1 cellular context compared by ENCODE assay signal in the genomic region with DNA sequence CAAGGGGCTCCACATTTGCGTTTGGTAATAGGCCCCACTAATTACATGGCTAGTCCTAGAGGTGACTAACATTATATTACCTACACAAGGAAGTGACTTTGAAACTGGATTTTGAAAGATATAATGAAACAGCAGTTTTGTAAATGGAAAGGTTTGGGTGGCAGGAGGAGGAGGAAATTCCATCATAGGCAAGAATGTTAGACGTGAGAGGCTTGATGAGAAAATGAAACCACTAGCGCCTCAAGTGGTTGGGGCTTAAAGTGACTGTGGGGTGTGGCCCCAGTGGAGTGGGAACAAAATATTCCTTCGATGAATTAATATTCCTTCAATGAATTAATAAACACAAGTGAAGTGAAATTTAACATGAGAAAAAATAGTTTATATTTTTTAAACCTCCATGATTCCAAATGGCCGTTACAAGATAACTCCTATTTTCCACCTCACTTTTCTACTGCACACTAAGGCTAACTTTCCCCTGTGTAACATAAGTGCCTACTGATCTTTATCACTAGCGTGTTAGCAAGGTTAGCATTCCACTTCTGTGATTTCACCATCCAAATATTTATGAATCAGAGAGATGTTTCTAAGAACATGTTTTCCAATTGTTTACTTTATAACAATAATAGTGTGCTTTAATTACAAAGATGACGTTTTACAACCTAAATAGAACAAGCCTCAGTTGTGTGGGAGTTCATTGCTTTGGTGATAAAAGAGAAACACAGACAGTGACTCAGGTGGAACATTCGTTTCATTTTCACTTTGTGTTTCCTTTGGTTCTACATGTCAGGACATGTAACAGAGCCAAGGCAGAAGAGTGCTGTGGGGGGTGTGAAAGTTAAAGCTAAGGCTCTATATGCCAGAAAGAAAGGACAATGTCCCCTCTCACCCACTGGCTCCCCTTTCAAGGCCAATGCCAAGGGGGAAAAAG.
TF ChIP-seq lines count a peak whose summit lies in the region.

No MANE protein-coding gene starts in this region.

TF ChIP-seq in GM12878, 131 proteins besides CTCF, POLR2A, EP300 and RAD21 (continued from another document and continues in another):
- TF ChIP-seq, protein P1, sequence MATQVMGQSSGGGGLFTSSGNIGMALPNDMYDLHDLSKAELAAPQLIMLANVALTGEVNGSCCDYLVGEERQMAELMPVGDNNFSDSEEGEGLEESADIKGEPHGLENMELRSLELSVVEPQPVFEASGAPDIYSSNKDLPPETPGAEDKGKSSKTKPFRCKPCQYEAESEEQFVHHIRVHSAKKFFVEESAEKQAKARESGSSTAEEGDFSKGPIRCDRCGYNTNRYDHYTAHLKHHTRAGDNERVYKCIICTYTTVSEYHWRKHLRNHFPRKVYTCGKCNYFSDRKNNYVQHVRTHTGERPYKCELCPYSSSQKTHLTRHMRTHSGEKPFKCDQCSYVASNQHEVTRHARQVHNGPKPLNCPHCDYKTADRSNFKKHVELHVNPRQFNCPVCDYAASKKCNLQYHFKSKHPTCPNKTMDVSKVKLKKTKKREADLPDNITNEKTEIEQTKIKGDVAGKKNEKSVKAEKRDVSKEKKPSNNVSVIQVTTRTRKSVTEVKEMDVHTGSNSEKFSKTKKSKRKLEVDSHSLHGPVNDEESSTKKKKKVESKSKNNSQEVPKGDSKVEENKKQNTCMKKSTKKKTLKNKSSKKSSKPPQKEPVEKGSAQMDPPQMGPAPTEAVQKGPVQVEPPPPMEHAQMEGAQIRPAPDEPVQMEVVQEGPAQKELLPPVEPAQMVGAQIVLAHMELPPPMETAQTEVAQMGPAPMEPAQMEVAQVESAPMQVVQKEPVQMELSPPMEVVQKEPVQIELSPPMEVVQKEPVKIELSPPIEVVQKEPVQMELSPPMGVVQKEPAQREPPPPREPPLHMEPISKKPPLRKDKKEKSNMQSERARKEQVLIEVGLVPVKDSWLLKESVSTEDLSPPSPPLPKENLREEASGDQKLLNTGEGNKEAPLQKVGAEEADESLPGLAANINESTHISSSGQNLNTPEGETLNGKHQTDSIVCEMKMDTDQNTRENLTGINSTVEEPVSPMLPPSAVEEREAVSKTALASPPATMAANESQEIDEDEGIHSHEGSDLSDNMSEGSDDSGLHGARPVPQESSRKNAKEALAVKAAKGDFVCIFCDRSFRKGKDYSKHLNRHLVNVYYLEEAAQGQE (IDR thresholded peaks at IDR 0.05; ENCODE audit: low read depth, low read length): no peak
- TF ChIP-seq, protein P2, sequence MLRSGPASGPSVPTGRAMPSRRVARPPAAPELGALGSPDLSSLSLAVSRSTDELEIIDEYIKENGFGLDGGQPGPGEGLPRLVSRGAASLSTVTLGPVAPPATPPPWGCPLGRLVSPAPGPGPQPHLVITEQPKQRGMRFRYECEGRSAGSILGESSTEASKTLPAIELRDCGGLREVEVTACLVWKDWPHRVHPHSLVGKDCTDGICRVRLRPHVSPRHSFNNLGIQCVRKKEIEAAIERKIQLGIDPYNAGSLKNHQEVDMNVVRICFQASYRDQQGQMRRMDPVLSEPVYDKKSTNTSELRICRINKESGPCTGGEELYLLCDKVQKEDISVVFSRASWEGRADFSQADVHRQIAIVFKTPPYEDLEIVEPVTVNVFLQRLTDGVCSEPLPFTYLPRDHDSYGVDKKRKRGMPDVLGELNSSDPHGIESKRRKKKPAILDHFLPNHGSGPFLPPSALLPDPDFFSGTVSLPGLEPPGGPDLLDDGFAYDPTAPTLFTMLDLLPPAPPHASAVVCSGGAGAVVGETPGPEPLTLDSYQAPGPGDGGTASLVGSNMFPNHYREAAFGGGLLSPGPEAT (IDR thresholded peaks at IDR 0.05; ENCODE audit: low read depth): peak; percentile 73
- TF ChIP-seq, protein P3, sequence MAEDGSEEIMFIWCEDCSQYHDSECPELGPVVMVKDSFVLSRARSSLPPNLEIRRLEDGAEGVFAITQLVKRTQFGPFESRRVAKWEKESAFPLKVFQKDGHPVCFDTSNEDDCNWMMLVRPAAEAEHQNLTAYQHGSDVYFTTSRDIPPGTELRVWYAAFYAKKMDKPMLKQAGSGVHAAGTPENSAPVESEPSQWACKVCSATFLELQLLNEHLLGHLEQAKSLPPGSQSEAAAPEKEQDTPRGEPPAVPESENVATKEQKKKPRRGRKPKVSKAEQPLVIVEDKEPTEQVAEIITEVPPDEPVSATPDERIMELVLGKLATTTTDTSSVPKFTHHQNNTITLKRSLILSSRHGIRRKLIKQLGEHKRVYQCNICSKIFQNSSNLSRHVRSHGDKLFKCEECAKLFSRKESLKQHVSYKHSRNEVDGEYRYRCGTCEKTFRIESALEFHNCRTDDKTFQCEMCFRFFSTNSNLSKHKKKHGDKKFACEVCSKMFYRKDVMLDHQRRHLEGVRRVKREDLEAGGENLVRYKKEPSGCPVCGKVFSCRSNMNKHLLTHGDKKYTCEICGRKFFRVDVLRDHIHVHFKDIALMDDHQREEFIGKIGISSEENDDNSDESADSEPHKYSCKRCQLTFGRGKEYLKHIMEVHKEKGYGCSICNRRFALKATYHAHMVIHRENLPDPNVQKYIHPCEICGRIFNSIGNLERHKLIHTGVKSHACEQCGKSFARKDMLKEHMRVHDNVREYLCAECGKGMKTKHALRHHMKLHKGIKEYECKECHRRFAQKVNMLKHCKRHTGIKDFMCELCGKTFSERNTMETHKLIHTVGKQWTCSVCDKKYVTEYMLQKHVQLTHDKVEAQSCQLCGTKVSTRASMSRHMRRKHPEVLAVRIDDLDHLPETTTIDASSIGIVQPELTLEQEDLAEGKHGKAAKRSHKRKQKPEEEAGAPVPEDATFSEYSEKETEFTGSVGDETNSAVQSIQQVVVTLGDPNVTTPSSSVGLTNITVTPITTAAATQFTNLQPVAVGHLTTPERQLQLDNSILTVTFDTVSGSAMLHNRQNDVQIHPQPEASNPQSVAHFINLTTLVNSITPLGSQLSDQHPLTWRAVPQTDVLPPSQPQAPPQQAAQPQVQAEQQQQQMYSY (CRISPR knock-in tag; IDR thresholded peaks at IDR 0.05): no peak
- TF ChIP-seq MYC (IDR thresholded peaks at IDR 0.05; ENCODE audit: insufficient read depth, insufficient read length, insufficient replicate concordance, low read length, severe bottlenecking) (no peak), IRF4 (IDR thresholded peaks at IDR 0.05; ENCODE audit: low read depth, low read length) (0 out of 2 replicates have a peak, but pooled peaks have one; percentile 28), PAX5 (IDR thresholded peaks at IDR 0.05; ENCODE audit: borderline replicate concordance, low read depth, low read length) (peak; percentile 58; the same call in 1 of the 2 replicates), NBN (IDR thresholded peaks at IDR 0.05) (peak; percentile 69), JUND (IDR thresholded peaks at IDR 0.05; ENCODE audit: low read depth, low read length) (0 out of 2 replicates have a peak, but pooled peaks have one; percentile 25), CBX5 (IDR thresholded peaks at IDR 0.05; ENCODE audit: low read depth) (no peak), DPF2 (IDR thresholded peaks at IDR 0.05) (peak; percentile 41), POU2F2 (IDR thresholded peaks at IDR 0.05; ENCODE audit: borderline replicate concordance, low read depth, low read length) (0 out of 3 replicates have a peak, but pooled peaks have one; percentile 60), FOXK2 (IDR thresholded peaks at IDR 0.05) (no peak), YY1 (IDR thresholded peaks at IDR 0.05; ENCODE audit: low read depth, low read length) (no peak), ZNF274 (IDR thresholded peaks at IDR 0.05; ENCODE audit: insufficient read depth, insufficient read length) (no peak), ZNF24 (IDR thresholded peaks at IDR 0.05) (no peak), SMARCA5 (IDR thresholded peaks at IDR 0.05) (0 out of 2 replicates have a peak, but pooled peaks have one; percentile 31), IKZF2 (IDR thresholded peaks at IDR 0.05) (peak; percentile 72 to 76), GABPA (IDR thresholded peaks at IDR 0.05; ENCODE audit: low read depth) (peak; percentile 41; the same call in 1 of the 2 replicates), SMAD1 (IDR thresholded peaks at IDR 0.05; ENCODE audit: low read depth, partially characterized antibody) (peak; percentile 31), RUNX3 (IDR thresholded peaks at IDR 0.05; ENCODE audit: low read length) (peak; percentile 69), YBX1 (IDR thresholded peaks at IDR 0.05) (no peak), SREBF1 (IDR thresholded peaks at IDR 0.05; ENCODE audit: low read length) (no peak), POLR2AphosphoS5 (IDR thresholded peaks at IDR 0.05; ENCODE audit: low read length) (peak; percentile 61), TAF1 (IDR thresholded peaks at IDR 0.05; ENCODE audit: borderline replicate concordance, low read depth, low read length) (0 out of 2 replicates have a peak, but pooled peaks have one; percentile 22), JUNB (IDR thresholded peaks at IDR 0.05) (peak; percentile 48), LARP7 (IDR thresholded peaks at IDR 0.05) (no peak), BACH1 (IDR thresholded peaks at IDR 0.05; ENCODE audit: borderline replicate concordance) (peak; percentile 78; the same call in 1 of the 2 replicates), KLF5 (IDR thresholded peaks at IDR 0.05; ENCODE audit: partially characterized antibody) (peak; percentile 15), MTA2 (IDR thresholded peaks at IDR 0.05; ENCODE audit: low read depth) (peak; percentile 80; the same call in 1 of the 2 replicates), NR2F1 (conservative IDR thresholded peaks at IDR 0.05) (no peak)
- TF ChIP-seq, protein P4, sequence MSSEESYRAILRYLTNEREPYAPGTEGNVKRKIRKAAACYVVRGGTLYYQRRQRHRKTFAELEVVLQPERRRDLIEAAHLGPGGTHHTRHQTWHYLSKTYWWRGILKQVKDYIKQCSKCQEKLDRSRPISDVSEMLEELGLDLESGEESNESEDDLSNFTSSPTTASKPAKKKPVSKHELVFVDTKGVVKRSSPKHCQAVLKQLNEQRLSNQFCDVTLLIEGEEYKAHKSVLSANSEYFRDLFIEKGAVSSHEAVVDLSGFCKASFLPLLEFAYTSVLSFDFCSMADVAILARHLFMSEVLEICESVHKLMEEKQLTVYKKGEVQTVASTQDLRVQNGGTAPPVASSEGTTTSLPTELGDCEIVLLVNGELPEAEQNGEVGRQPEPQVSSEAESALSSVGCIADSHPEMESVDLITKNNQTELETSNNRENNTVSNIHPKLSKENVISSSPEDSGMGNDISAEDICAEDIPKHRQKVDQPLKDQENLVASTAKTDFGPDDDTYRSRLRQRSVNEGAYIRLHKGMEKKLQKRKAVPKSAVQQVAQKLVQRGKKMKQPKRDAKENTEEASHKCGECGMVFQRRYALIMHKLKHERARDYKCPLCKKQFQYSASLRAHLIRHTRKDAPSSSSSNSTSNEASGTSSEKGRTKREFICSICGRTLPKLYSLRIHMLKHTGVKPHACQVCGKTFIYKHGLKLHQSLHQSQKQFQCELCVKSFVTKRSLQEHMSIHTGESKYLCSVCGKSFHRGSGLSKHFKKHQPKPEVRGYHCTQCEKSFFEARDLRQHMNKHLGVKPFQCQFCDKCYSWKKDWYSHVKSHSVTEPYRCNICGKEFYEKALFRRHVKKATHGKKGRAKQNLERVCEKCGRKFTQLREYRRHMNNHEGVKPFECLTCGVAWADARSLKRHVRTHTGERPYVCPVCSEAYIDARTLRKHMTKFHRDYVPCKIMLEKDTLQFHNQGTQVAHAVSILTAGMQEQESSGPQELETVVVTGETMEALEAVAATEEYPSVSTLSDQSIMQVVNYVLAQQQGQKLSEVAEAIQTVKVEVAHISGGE (CRISPR knock-in tag; IDR thresholded peaks at IDR 0.05): no peak
- TF ChIP-seq, protein P5, sequence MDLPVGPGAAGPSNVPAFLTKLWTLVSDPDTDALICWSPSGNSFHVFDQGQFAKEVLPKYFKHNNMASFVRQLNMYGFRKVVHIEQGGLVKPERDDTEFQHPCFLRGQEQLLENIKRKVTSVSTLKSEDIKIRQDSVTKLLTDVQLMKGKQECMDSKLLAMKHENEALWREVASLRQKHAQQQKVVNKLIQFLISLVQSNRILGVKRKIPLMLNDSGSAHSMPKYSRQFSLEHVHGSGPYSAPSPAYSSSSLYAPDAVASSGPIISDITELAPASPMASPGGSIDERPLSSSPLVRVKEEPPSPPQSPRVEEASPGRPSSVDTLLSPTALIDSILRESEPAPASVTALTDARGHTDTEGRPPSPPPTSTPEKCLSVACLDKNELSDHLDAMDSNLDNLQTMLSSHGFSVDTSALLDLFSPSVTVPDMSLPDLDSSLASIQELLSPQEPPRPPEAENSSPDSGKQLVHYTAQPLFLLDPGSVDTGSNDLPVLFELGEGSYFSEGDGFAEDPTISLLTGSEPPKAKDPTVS (IDR thresholded peaks at IDR 0.05; ENCODE audit: low read depth, low read length): no peak
- TF ChIP-seq, protein P6, sequence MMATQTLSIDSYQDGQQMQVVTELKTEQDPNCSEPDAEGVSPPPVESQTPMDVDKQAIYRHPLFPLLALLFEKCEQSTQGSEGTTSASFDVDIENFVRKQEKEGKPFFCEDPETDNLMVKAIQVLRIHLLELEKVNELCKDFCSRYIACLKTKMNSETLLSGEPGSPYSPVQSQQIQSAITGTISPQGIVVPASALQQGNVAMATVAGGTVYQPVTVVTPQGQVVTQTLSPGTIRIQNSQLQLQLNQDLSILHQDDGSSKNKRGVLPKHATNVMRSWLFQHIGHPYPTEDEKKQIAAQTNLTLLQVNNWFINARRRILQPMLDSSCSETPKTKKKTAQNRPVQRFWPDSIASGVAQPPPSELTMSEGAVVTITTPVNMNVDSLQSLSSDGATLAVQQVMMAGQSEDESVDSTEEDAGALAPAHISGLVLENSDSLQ (IDR thresholded peaks at IDR 0.05): peak; percentile 39; the same call in 1 of the 2 replicates
- TF ChIP-seq, protein P7, sequence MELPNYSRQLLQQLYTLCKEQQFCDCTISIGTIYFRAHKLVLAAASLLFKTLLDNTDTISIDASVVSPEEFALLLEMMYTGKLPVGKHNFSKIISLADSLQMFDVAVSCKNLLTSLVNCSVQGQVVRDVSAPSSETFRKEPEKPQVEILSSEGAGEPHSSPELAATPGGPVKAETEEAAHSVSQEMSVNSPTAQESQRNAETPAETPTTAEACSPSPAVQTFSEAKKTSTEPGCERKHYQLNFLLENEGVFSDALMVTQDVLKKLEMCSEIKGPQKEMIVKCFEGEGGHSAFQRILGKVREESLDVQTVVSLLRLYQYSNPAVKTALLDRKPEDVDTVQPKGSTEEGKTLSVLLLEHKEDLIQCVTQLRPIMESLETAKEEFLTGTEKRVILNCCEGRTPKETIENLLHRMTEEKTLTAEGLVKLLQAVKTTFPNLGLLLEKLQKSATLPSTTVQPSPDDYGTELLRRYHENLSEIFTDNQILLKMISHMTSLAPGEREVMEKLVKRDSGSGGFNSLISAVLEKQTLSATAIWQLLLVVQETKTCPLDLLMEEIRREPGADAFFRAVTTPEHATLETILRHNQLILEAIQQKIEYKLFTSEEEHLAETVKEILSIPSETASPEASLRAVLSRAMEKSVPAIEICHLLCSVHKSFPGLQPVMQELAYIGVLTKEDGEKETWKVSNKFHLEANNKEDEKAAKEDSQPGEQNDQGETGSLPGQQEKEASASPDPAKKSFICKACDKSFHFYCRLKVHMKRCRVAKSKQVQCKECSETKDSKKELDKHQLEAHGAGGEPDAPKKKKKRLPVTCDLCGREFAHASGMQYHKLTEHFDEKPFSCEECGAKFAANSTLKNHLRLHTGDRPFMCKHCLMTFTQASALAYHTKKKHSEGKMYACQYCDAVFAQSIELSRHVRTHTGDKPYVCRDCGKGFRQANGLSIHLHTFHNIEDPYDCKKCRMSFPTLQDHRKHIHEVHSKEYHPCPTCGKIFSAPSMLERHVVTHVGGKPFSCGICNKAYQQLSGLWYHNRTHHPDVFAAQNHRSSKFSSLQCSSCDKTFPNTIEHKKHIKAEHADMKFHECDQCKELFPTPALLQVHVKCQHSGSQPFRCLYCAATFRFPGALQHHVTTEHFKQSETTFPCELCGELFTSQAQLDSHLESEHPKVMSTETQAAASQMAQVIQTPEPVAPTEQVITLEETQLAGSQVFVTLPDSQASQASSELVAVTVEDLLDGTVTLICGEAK (IDR thresholded peaks at IDR 0.05; ENCODE audit: borderline replicate concordance): peak; percentile 41; the same call in 1 of the 2 replicates
- TF ChIP-seq, protein P8, sequence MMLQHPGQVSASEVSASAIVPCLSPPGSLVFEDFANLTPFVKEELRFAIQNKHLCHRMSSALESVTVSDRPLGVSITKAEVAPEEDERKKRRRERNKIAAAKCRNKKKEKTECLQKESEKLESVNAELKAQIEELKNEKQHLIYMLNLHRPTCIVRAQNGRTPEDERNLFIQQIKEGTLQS (IDR thresholded peaks at IDR 0.05; ENCODE audit: borderline replicate concordance, extremely low read depth, low read depth, low read length): peak; percentile 2; the same call in 1 of the 2 replicates
